ENCODE assay signal across 10 cellular contexts in the genomic region with DNA sequence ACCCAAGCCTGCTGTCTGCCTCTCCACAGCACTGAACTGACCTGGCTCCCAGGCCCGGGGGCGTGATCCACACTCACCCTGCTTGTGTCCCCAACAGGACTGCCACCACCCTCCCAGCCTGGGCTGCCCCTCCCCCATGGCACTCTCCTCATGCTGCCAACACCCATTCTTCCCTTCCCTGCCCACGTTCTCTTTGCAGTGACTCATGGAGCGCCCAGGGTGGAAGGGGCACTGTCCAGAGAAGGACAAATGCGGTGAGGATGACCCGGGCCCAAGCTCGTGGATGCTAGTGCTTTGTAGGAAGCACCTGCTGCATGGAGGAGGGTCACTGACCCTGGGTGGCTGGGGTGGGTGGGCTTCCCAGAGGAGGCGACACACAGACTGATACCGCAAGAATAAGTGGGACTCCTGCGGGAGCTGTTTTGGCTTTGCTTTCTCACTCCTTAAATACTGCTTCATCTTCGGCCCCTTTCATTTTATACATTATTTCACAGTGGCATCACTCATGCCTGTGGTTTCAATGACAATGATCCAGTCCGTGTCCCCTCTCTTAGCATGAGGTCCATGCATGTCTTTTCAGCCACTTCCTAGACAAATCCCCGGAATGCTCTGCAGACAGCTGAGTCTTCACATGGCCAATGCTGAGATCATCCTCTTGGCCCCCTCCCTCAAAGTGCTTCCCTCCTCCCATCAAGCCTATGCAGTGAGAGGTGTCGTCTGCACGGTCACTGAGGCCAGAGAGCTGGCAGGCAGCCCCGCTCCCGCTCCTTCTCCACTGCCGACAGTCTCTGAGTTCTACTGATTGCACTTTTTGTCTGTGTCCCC. TPM values are rescaled to one million over a fixed set of nuclear protein-coding genes. Genes with fewer than 3 reads are reported as not detected.
DNase-seq lines count a peak whose midpoint lies in the region; ATAC-seq and TF ChIP-seq lines count a peak whose summit lies in the region.
"Had no signal": no experiment of that assay in that cellular context is flagged by ENCODE, and none has a peak within 500 bp of the region (broad histone marks: within the 10 kb centered on the region; RNA-seq: fewer than 3 reads in every experiment).

No MANE protein-coding gene starts in this region.

- H3K79me2 ChIP-seq in DOHH2 (ENCODE audit: control insufficient read depth, low read length): no peaks in the 10 kb centered on the region

- H4K20me1 ChIP-seq in DOHH2 (ENCODE audit: control insufficient read depth, insufficient read depth, low read depth, low read length): no peaks in the 10 kb centered on the region

- TF ChIP-seq CTCF in DOHH2 (IDR thresholded peaks at IDR 0.05; ENCODE audit: low read depth, low read length, poor library complexity, severe bottlenecking): no peak

- peaks cover 17% of the 10 kb centered on the region for H3K4me1 ChIP-seq in DOHH2 (ENCODE audit: control insufficient read depth, low read length)

- H3K9me3 Mint-ChIP-seq in activated naive CD8-positive, alpha-beta T cell treated with anti-CD3 and anti-CD28 coated beads, Interleukin-2, amount 50 U/mL, for 24 hours: no peaks in the 10 kb centered on the region

- DNase-seq in activated naive CD8-positive, alpha-beta T cell treated with anti-CD3 and anti-CD28 coated beads, Interleukin-2, amount 50 U/mL, for 24 hours: no peak
- peak; percentile 80 for DNase-seq in posterior vena cava (ENCODE audit: low spot score)
- DNase-seq in GF-D8 (lab: John Stamatoyannopoulos, UW): no peak
- no peak for DNase-seq in ureter (ENCODE audit: low spot score)
- DNase-seq: NCI-H526 treated with DMSO at 0.1 percent for 48 hours had no signal

- peak overlapping the region; percentile 13 for H3K4me2 ChIP-seq in DOHH2 (ENCODE audit: low read length)

- peak overlapping the region; percentile 35 for H3K4me3 Mint-ChIP-seq in activated naive CD8-positive, alpha-beta T cell treated with anti-CD3 and anti-CD28 coated beads, Interleukin-2, amount 50 U/mL, for 24 hours

- no peaks in the 10 kb centered on the region for H3K9me2 ChIP-seq in DOHH2 (replicated peaks; ENCODE audit: control insufficient read depth, low read length)

- no peaks in the 10 kb centered on the region for H3F3A ChIP-seq in DOHH2 (ENCODE audit: control insufficient read depth, insufficient read depth)

- peak overlapping the region; percentile 84 for H3K27ac Mint-ChIP-seq in activated naive CD8-positive, alpha-beta T cell treated with anti-CD3 and anti-CD28 coated beads, Interleukin-2, amount 50 U/mL, for 24 hours

- H3K27me3 ChIP-seq in DOHH2 (ENCODE audit: control insufficient read depth, low read length): peaks cover 11% of the 10 kb centered on the region; the same call in 1 of the 2 replicates

- peak overlapping the region; percentile 43 for H3K27ac ChIP-seq in DOHH2 (ENCODE audit: low read depth, low read length)

- H3K4me1 Mint-ChIP-seq in activated naive CD8-positive, alpha-beta T cell treated with anti-CD3 and anti-CD28 coated beads, Interleukin-2, amount 50 U/mL, for 24 hours: peaks cover 76% of the 10 kb centered on the region

- H3K9me3 ChIP-seq in DOHH2 (ENCODE audit: control insufficient read depth, insufficient read depth, low read length): no peaks in the 10 kb centered on the region
- H3K9me3 ChIP-seq: thoracic aorta had no signal

- no peaks in the 10 kb centered on the region for H3K36me3 ChIP-seq in DOHH2 (ENCODE audit: control insufficient read depth, low read length)
- H3K36me3 ChIP-seq: thoracic aorta had no signal

- intact Hi-C loops in posterior vena cava (cut with DNase I): no loop called here

- peaks cover 2% of the 10 kb centered on the region for H3K36me3 Mint-ChIP-seq in activated naive CD8-positive, alpha-beta T cell treated with anti-CD3 and anti-CD28 coated beads, Interleukin-2, amount 50 U/mL, for 24 hours (ENCODE audit: low read depth)

- no peak overlapping the region for H3K4me3 ChIP-seq in DOHH2 (ENCODE audit: low read length)
- H3K4me3 ChIP-seq: thoracic aorta had no signal

- ATAC-seq in HG03039 (IDR thresholded peaks at IDR 0.05; ENCODE audit: unreplicated experiment): peak; percentile 14
- ATAC-seq in activated naive CD8-positive, alpha-beta T cell treated with anti-CD3 and anti-CD28 coated beads, Interleukin-2, amount 50 U/mL, for 24 hours: no peak
- ATAC-seq in GM19035 (IDR thresholded peaks at IDR 0.05; ENCODE audit: unreplicated experiment): no peak
- no peak for ATAC-seq in GM19455 (IDR thresholded peaks at IDR 0.05; ENCODE audit: unreplicated experiment)

- no peaks in the 10 kb centered on the region for H3K27me3 Mint-ChIP-seq in activated naive CD8-positive, alpha-beta T cell treated with anti-CD3 and anti-CD28 coated beads, Interleukin-2, amount 50 U/mL, for 24 hours

RNA-seq across cellular contexts. Expression of a gene that starts 17.6 kb away (rescaled TPM):
- total RNA-seq in posterior vena cava: 1 to 10 TPM in 1 of 2 donors, under 1 TPM in 1; 0.93 to 1.3 TPM
- 0.83 TPM for total RNA-seq in ureter
